Comparison of ENCODE assay signal across 21 cellular contexts in the genomic region with DNA sequence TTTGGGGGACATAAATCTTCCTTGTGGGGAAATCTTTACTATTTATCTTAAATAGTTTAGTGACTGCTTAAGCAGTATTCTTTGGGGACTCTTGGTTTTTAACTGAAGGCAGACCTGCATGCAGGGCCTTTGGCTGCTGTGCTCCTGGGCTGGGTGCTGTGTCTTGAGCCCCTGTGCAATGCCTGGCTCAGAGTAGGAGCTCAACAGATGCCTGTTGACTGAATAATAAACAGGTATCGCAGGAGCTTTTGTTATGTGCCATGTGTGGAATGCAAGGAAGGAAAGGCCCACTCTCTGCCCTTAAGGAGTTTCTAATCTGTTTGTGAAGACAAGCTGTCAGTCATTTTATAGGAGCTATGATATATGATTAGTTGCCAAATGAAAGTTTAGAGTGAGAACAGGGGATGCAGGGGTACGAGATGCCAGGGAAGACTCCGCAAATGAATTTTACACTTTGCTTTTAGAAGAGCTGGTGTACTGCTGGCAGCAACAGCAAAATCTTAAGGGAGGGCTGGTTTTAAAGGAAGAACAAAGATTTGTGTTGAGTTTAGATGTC. TPM values are rescaled to one million over a fixed set of nuclear protein-coding genes. Genes with fewer than 3 reads are reported as not detected.
DNase-seq lines count a peak whose midpoint lies in the region; ATAC-seq and TF ChIP-seq lines count a peak whose summit lies in the region.
"Had no signal": no experiment of that assay in that cellular context is flagged by ENCODE, and none has a peak within 500 bp of the region (broad histone marks: within the 10 kb centered on the region; RNA-seq: fewer than 3 reads in every experiment).

No MANE protein-coding gene starts in this region.

- ATAC-seq in WTC11: peak; percentile 40; the same call in 1 of the 2 replicates
- no peak for ATAC-seq in HG02938 (IDR thresholded peaks at IDR 0.05; ENCODE audit: unreplicated experiment)
- ATAC-seq in GM18868 (IDR thresholded peaks at IDR 0.05; ENCODE audit: unreplicated experiment): no peak
- ATAC-seq: activated CD8-positive, alpha-beta T cell treated with anti-CD3 and anti-CD28 coated beads for 36 hours; left colon; stimulated activated memory B cell treated with anti-CD40 and anti-IgM and Interleukin-4, amounts not matched to agents 10 μg/mL and 1 μg/mL and 100 μg/mL, for 72 hours had no signal

- CTCF ChIA-PET in WTC11 (lab: Charles Lee): interaction anchor here (0.7 kb wide), 1 partner anchor 49 kb away, joined by 3 read pairs; no protein-coding TSS in a partner anchor

- H3K4me1 Mint-ChIP-seq in WTC11 (peaks cover 54% of the 10 kb centered on the region), osteocyte (ENCODE audit: unreplicated experiment) (peaks cover 75% of the 10 kb centered on the region), type B pancreatic cell (ENCODE audit: unreplicated experiment) (peaks cover 44% of the 10 kb centered on the region)
- H3K4me1 Mint-ChIP-seq: stimulated activated memory B cell treated with anti-CD40 and anti-IgM and Interleukin-4, amounts not matched to agents 10 μg/mL and 1 μg/mL and 100 μg/mL, for 72 hours had no signal

- TF ChIP-seq CTCF in WTC11 (IDR thresholded peaks at IDR 0.05) (no peak), epithelial cell of esophagus (IDR thresholded peaks at IDR 0.05; ENCODE audit: insufficient read depth, low read depth, low read length, missing control alignments) (no peak), osteocyte (IDR thresholded peaks at IDR 0.05) (no peak), type B pancreatic cell (conservative IDR thresholded peaks at IDR 0.05) (no peak)

- H3K27me3 Mint-ChIP-seq in WTC11 (ENCODE audit: low read depth) (no peaks in the 10 kb centered on the region), osteocyte (ENCODE audit: unreplicated experiment) (no peaks in the 10 kb centered on the region), type B pancreatic cell (no peaks in the 10 kb centered on the region)

- POLR2A ChIA-PET in WTC11 (lab: Charles Lee): interaction anchor here (1.0 to 1.5 kb wide), 2 partner anchors 8 to 13 kb away, joined by 3 to 5 read pairs; no protein-coding TSS in a partner anchor

- H3K4me3 Mint-ChIP-seq in WTC11 (no peak overlapping the region), osteocyte (ENCODE audit: unreplicated experiment) (no peak overlapping the region), type B pancreatic cell (peak overlapping the region; percentile 9)
- H3K4me3 Mint-ChIP-seq: activated CD8-positive, alpha-beta T cell treated with anti-CD3 and anti-CD28 coated beads for 36 hours; activated T-cell treated with anti-CD3 and anti-CD28 coated beads, Interleukin-2, amount 50 U/mL, for 24 hours; CD8-positive, alpha-beta memory T cell; stimulated activated memory B cell treated with anti-CD40 and anti-IgM and Interleukin-4, amounts not matched to agents 10 μg/mL and 1 μg/mL and 100 μg/mL, for 72 hours; T-helper 2 cell treated with Interferon-gamma antibody and Interleukin-4, amounts not matched to agents 5 μg/mL and 100 μg/mL, for 36 hours had no signal

- DNase-seq in WTC11 (ENCODE audit: low spot score) (no peak), epithelial cell of esophagus (ENCODE audit: low read depth) (peak; percentile 43), osteocyte (ENCODE audit: extremely low spot score, unreplicated experiment) (no peak), type B pancreatic cell (ENCODE audit: extremely low spot score, unreplicated experiment) (no peak), RKO (ENCODE audit: low spot score) (no peak)
- no peak for DNase-seq in NK-92 treated with Interleukin-12 subunit alpha and Interleukin-12 subunit beta, amount 100 ng/mL, for 24 hours (lab: John Stamatoyannopoulos, UW)
- DNase-seq: activated CD8-positive, alpha-beta T cell treated with anti-CD3 and anti-CD28 coated beads for 36 hours; activated naive CD4-positive, alpha-beta T cell treated with Interleukin-2 at 50 U/mL for 16 hours; activated T-cell treated with anti-CD3 and anti-CD28 coated beads, Interleukin-2, amount 50 U/mL, for 24 hours; CD8-positive, alpha-beta memory T cell; GF-D8; left colon; NCI-H2107; NCI-H510A; ovary; RPMI8226; SK-N-SH had no signal

- no peak overlapping the region; the same call in 1 of the 2 replicates for H3K27ac Mint-ChIP-seq in WTC11
- H3K27ac Mint-ChIP-seq in osteocyte (ENCODE audit: unreplicated experiment): peak overlapping the region; percentile 64
- no peak overlapping the region for H3K27ac Mint-ChIP-seq in type B pancreatic cell
- H3K27ac Mint-ChIP-seq: activated CD8-positive, alpha-beta T cell treated with anti-CD3 and anti-CD28 coated beads for 36 hours; activated T-cell treated with anti-CD3 and anti-CD28 coated beads, Interleukin-2, amount 50 U/mL, for 24 hours; CD8-positive, alpha-beta memory T cell; stimulated activated memory B cell treated with anti-CD40 and anti-IgM and Interleukin-4, amounts not matched to agents 10 μg/mL and 1 μg/mL and 100 μg/mL, for 72 hours; T-helper 2 cell treated with Interferon-gamma antibody and Interleukin-4, amounts not matched to agents 5 μg/mL and 100 μg/mL, for 36 hours had no signal

- H3K9me3 Mint-ChIP-seq in WTC11 (no peaks in the 10 kb centered on the region), osteocyte (ENCODE audit: unreplicated experiment) (no peaks in the 10 kb centered on the region), type B pancreatic cell (no peaks in the 10 kb centered on the region)
- H3K9me3 Mint-ChIP-seq: activated CD8-positive, alpha-beta T cell treated with anti-CD3 and anti-CD28 coated beads for 36 hours; activated T-cell treated with anti-CD3 and anti-CD28 coated beads, Interleukin-2, amount 50 U/mL, for 24 hours; stimulated activated memory B cell treated with anti-CD40 and anti-IgM and Interleukin-4, amounts not matched to agents 10 μg/mL and 1 μg/mL and 100 μg/mL, for 72 hours; T-helper 2 cell treated with Interferon-gamma antibody and Interleukin-4, amounts not matched to agents 5 μg/mL and 100 μg/mL, for 36 hours had no signal

- no peaks in the 10 kb centered on the region for H3K36me3 Mint-ChIP-seq in WTC11
- H3K36me3 Mint-ChIP-seq in osteocyte (ENCODE audit: unreplicated experiment): peaks cover 2% of the 10 kb centered on the region
- no peaks in the 10 kb centered on the region for H3K36me3 Mint-ChIP-seq in type B pancreatic cell
- H3K36me3 Mint-ChIP-seq: CD8-positive, alpha-beta memory T cell; stimulated activated memory B cell treated with anti-CD40 and anti-IgM and Interleukin-4, amounts not matched to agents 10 μg/mL and 1 μg/mL and 100 μg/mL, for 72 hours had no signal

- no peak overlapping the region for H3K4me3 ChIP-seq in epithelial cell of esophagus (ENCODE audit: low read length)
- H3K4me3 ChIP-seq: ovary had no signal

TF ChIP-seq in WTC11, 78 proteins besides CTCF, POLR2A, EP300 and RAD21 (continues in another document):
- TF ChIP-seq CREB1 (CRISPR knock-in tag; IDR thresholded peaks at IDR 0.05) (no peak), RORB (CRISPR knock-in tag; IDR thresholded peaks at IDR 0.05) (no peak), SOX15 (CRISPR knock-in tag; IDR thresholded peaks at IDR 0.05) (no peak), ZNF416 (CRISPR knock-in tag; IDR thresholded peaks at IDR 0.05) (no peak), ESRRA (CRISPR knock-in tag; IDR thresholded peaks at IDR 0.05; ENCODE audit: borderline replicate concordance) (no peak)
- TF ChIP-seq, protein P1, sequence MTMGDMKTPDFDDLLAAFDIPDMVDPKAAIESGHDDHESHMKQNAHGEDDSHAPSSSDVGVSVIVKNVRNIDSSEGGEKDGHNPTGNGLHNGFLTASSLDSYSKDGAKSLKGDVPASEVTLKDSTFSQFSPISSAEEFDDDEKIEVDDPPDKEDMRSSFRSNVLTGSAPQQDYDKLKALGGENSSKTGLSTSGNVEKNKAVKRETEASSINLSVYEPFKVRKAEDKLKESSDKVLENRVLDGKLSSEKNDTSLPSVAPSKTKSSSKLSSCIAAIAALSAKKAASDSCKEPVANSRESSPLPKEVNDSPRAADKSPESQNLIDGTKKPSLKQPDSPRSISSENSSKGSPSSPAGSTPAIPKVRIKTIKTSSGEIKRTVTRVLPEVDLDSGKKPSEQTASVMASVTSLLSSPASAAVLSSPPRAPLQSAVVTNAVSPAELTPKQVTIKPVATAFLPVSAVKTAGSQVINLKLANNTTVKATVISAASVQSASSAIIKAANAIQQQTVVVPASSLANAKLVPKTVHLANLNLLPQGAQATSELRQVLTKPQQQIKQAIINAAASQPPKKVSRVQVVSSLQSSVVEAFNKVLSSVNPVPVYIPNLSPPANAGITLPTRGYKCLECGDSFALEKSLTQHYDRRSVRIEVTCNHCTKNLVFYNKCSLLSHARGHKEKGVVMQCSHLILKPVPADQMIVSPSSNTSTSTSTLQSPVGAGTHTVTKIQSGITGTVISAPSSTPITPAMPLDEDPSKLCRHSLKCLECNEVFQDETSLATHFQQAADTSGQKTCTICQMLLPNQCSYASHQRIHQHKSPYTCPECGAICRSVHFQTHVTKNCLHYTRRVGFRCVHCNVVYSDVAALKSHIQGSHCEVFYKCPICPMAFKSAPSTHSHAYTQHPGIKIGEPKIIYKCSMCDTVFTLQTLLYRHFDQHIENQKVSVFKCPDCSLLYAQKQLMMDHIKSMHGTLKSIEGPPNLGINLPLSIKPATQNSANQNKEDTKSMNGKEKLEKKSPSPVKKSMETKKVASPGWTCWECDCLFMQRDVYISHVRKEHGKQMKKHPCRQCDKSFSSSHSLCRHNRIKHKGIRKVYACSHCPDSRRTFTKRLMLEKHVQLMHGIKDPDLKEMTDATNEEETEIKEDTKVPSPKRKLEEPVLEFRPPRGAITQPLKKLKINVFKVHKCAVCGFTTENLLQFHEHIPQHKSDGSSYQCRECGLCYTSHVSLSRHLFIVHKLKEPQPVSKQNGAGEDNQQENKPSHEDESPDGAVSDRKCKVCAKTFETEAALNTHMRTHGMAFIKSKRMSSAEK (CRISPR knock-in tag; IDR thresholded peaks at IDR 0.05; ENCODE audit: borderline replicate concordance): no peak
- TF ChIP-seq, protein P2, sequence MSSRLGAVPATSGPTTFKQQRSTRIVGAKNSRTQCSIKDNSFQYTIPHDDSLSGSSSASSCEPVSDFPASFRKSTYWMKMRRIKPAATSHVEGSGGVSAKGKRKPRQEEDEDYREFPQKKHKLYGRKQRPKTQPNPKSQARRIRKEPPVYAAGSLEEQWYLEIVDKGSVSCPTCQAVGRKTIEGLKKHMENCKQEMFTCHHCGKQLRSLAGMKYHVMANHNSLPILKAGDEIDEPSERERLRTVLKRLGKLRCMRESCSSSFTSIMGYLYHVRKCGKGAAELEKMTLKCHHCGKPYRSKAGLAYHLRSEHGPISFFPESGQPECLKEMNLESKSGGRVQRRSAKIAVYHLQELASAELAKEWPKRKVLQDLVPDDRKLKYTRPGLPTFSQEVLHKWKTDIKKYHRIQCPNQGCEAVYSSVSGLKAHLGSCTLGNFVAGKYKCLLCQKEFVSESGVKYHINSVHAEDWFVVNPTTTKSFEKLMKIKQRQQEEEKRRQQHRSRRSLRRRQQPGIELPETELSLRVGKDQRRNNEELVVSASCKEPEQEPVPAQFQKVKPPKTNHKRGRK (CRISPR knock-in tag; IDR thresholded peaks at IDR 0.05; ENCODE audit: borderline replicate concordance): no peak

RNA-seq across cellular contexts. Expression of a gene that starts 6.7 kb away (rescaled TPM):
- total RNA-seq in WTC11 (2021) (17.4 to 19.7 TPM (median 18.7 TPM) in 3 replicates), osteocyte (32.6 and 40.0 TPM in 2 replicates), type B pancreatic cell (ENCODE audit: low replicate concordance) (27.0 and 33.5 TPM in 2 replicates)
